14 cellular contexts compared by ENCODE assay signal in genomic region chr3:129854460-129854859, GRCh38.
"Had no signal": no experiment of that assay in that cellular context is flagged by ENCODE, and none has a peak within 500 bp of the region (broad histone marks: within the 10 kb centered on the region; RNA-seq: fewer than 3 reads in every experiment).

No MANE protein-coding gene starts in this region.

- H3K4me3 ChIP-seq: cardiac muscle cell, gastroesophageal sphincter, heart left ventricle, left lung, neural progenitor cell, pancreas had no signal

- DNase-seq: activated CD4-positive, alpha-beta T cell treated with anti-CD3 and anti-CD28 coated beads for 1 hour; activated gamma-delta T cell; heart left ventricle; left lung; pancreas; stimulated activated CD4-positive, alpha-beta T cell treated with anti-CD3 and anti-CD28 coated beads, Interleukin-4, amount 100 ng/mL, for 4 hours; SW 1271; T-helper 2 cell had no signal

- H3K27ac Mint-ChIP-seq: activated naive CD4-positive, alpha-beta T cell treated with anti-CD3 and anti-CD28 coated beads, Interleukin-2, amount 50 U/mL, for 72 hours; neural progenitor cell; stimulated activated memory B cell treated with anti-CD40 and anti-IgM and Interleukin-4, amounts not matched to agents 10 μg/mL and 1 μg/mL and 100 μg/mL, for 72 hours had no signal

- ATAC-seq: activated naive CD4-positive, alpha-beta T cell treated with anti-CD3 and anti-CD28 coated beads, Interleukin-2, amount 50 U/mL, for 72 hours; gastroesophageal sphincter; heart left ventricle; pancreas; stimulated activated memory B cell treated with anti-CD40 and anti-IgM and Interleukin-4, amounts not matched to agents 10 μg/mL and 1 μg/mL and 100 μg/mL, for 72 hours had no signal

- H3K27ac ChIP-seq: cardiac muscle cell, neural progenitor cell, VCaP had no signal

- H3K27me3 Mint-ChIP-seq: stimulated activated memory B cell treated with anti-CD40 and anti-IgM and Interleukin-4, amounts not matched to agents 10 μg/mL and 1 μg/mL and 100 μg/mL, for 72 hours had no signal

- H3K36me3 ChIP-seq: cardiac muscle cell, heart left ventricle, left lung, pancreas had no signal

- H3K4me1 ChIP-seq: neural progenitor cell had no signal

- H3K4me3 Mint-ChIP-seq: neural progenitor cell; stimulated activated memory B cell treated with anti-CD40 and anti-IgM and Interleukin-4, amounts not matched to agents 10 μg/mL and 1 μg/mL and 100 μg/mL, for 72 hours had no signal

- H3K27me3 ChIP-seq: cardiac muscle cell, gastroesophageal sphincter, heart left ventricle, left lung, neural progenitor cell, pancreas had no signal

- H3K9me3 ChIP-seq: gastroesophageal sphincter, heart left ventricle, left lung, pancreas had no signal
